In the genomic region with DNA sequence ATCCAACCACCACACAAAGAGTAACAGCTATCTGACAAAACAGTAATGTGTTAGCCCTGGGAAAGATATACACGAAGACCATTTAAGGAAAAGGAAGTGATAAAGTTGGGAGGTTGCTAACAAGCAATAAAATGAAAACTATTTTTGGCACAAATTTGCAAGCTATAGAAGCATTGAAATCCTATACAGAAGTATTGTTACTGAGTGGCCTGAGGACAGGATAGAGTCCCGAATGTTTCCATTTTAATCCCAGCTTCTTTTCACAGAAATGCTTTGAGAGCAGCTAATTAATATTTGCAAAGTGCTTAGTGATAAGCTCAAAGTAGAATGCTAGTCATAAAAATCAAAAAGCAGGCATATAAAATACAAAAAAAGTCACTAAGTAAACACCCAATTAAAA, we compare ENCODE assay signal across 19 cellular contexts. TPM values are rescaled to one million over a fixed set of nuclear protein-coding genes. Genes with fewer than 3 reads are reported as not detected.
DNase-seq lines count a peak whose midpoint lies in the region; ATAC-seq, FAIRE-seq and TF ChIP-seq lines count a peak whose summit lies in the region.
"Had no signal": no experiment of that assay in that cellular context is flagged by ENCODE, and none has a peak within 500 bp of the region (broad histone marks: within the 10 kb centered on the region; RNA-seq: fewer than 3 reads in every experiment).

No MANE protein-coding gene starts in this region.

- H2AFZ ChIP-seq in K562 (ENCODE audit: low read depth, low read length), result no peak overlapping the region
- H2AFZ ChIP-seq: GM23248 had no signal

- TF ChIP-seq POLR2A in K562 (conservative IDR thresholded peaks at IDR 0.05) (no peak), suprapubic skin (IDR thresholded peaks at IDR 0.05) (no peak)

- no peak overlapping the region for H3K4me2 ChIP-seq in K562 (ENCODE audit: insufficient read depth, low read length)

- H3K36me3 ChIP-seq in K562 (ENCODE audit: control insufficient read depth, insufficient read depth, low read length) (peaks cover 68% of the 10 kb centered on the region; the same call in 2 of the 3 replicates), suprapubic skin (peaks cover 8% of the 10 kb centered on the region)
- H3K36me3 ChIP-seq: Peyer's patch had no signal

- H3K36me3 Mint-ChIP-seq in activated CD4-positive, alpha-beta T cell treated with anti-CD3 and anti-CD28 coated beads, Interleukin-2, amount 10 ng/mL, durations not matched to agents 24 days and 14 days (ENCODE audit: low read depth), result peaks cover 33% of the 10 kb centered on the region

- no peaks in the 10 kb centered on the region for H3K27me3 ChIP-seq in K562 (ENCODE audit: control insufficient read depth in 2 of 2, insufficient read depth in 2 of 2, low read length in 2 of 2)
- H3K27me3 ChIP-seq in suprapubic skin, result no peaks in the 10 kb centered on the region
- H3K27me3 ChIP-seq: Peyer's patch had no signal

- H3K4me1 Mint-ChIP-seq in activated CD4-positive, alpha-beta T cell treated with anti-CD3 and anti-CD28 coated beads, Interleukin-2, amount 10 ng/mL, durations not matched to agents 24 days and 14 days, result no peaks in the 10 kb centered on the region

- ATAC-seq in K562 (no peak), GM18519 (IDR thresholded peaks at IDR 0.05; ENCODE audit: low FRiP score, unreplicated experiment) (no peak)
- ATAC-seq: SK-N-SH treated with all-trans-retinoic acid at 6 μM for 48 hours had no signal

- no peak for TF ChIP-seq RAD21 in K562 (CRISPR knock-in tag; conservative IDR thresholded peaks at IDR 0.05 in 1 of 2, IDR thresholded peaks at IDR 0.05 in 1 of 2)

- intact Hi-C loops in K562 (cut with micrococcal nuclease), result no loop called here
- intact Hi-C loops in activated CD4-positive, alpha-beta T cell treated with anti-CD3 and anti-CD28 coated beads, Interleukin-2, amount 10 ng/mL, durations not matched to agents 24 days and 14 days (cut with micrococcal nuclease), result no loop called here

- DNase-seq in NOMO-1 (lab: John Stamatoyannopoulos, UW; ENCODE audit: unreplicated experiment in 2 of 2) (peak; percentile 0 to 5), NOMO-1 treated with dmso at 0.1 percent for 144 hours (lab: John Stamatoyannopoulos, UW; ENCODE audit: unreplicated experiment) (no peak), NOMO-1 treated with DMSO at 0.1 percent for 48 hours (lab: John Stamatoyannopoulos, UW; ENCODE audit: unreplicated experiment) (peak; percentile 14), K562 (ENCODE audit: extremely low read depth in 1 of 4, low spot score in 3 of 4) (no peak), suprapubic skin (ENCODE audit: low spot score in 2 of 2) (no peak), NCI-H526 treated with DMSO at 0.1 percent for 48 hours (lab: John Stamatoyannopoulos, UW) (no peak)
- DNase-seq in activated CD4-positive, alpha-beta T cell treated with anti-CD3 and anti-CD28 coated beads, Interleukin-2, amount 10 ng/mL, durations not matched to agents 24 days and 14 days, result no peak
- DNase-seq: GM23248, H7, NCI-H2029, NCI-H2171, NCI-H524, NCI-H774, Peyer's patch, T-helper 2 cell had no signal

- CTCF ChIA-PET in K562 (lab: Yijun Ruan, JAX; ENCODE audit: low intra/inter-chr PET ratio), result no interaction called here

- no TSS peak for BruUV-seq in K562 (replicated peaks; lab: Mats Ljungman, UMichigan)

- H3K79me2 ChIP-seq in K562 (ENCODE audit: control insufficient read depth, insufficient read depth, low read length), result no peaks in the 10 kb centered on the region

- POLR2A ChIA-PET in K562 (lab: Yijun Ruan, JAX), result interaction anchor here (0.8 to 1.1 kb wide), 2 partner anchors 9 to 17 kb away, joined by 3 read pairs; no protein-coding TSS in a partner anchor

- no peak overlapping the region for H3K27ac Mint-ChIP-seq in activated CD4-positive, alpha-beta T cell treated with anti-CD3 and anti-CD28 coated beads, Interleukin-2, amount 10 ng/mL, durations not matched to agents 24 days and 14 days
- H3K27ac Mint-ChIP-seq: IgD-negative memory B cell had no signal

- no peaks in the 10 kb centered on the region for H3K9me1 ChIP-seq in K562 (ENCODE audit: control insufficient read depth, insufficient read depth, low read length)

- H3K4me1 ChIP-seq in K562 (replicated peaks in 1 of 2; ENCODE audit: control insufficient read depth in 2 of 2, insufficient read depth in 2 of 2, low read length in 2 of 2), result peaks cover 0 to 3% of the 10 kb centered on the region in 2 experiments; a peak in 2 of 5 replicates
- H3K4me1 ChIP-seq in suprapubic skin, result no peaks in the 10 kb centered on the region
- H3K4me1 ChIP-seq: Peyer's patch had no signal

- H3K9me3 ChIP-seq in K562 (replicated peaks; ENCODE audit: control insufficient read depth, insufficient read depth, low read depth, low read length) (no peaks in the 10 kb centered on the region), suprapubic skin (no peaks in the 10 kb centered on the region)
- H3K9me3 ChIP-seq: Peyer's patch had no signal

- H3K27me3 Mint-ChIP-seq in activated CD4-positive, alpha-beta T cell treated with anti-CD3 and anti-CD28 coated beads, Interleukin-2, amount 10 ng/mL, durations not matched to agents 24 days and 14 days, result no peaks in the 10 kb centered on the region
- H3K27me3 Mint-ChIP-seq: IgD-negative memory B cell had no signal

- H4K20me1 ChIP-seq in K562 (replicated peaks; ENCODE audit: control insufficient read depth, insufficient read depth, low read length), result no peaks in the 10 kb centered on the region

- no peak overlapping the region for H3K4me3 Mint-ChIP-seq in activated CD4-positive, alpha-beta T cell treated with anti-CD3 and anti-CD28 coated beads, Interleukin-2, amount 10 ng/mL, durations not matched to agents 24 days and 14 days
- H3K4me3 Mint-ChIP-seq: IgD-negative memory B cell had no signal

- FAIRE-seq in K562 (lab: Jason Lieb, UNC), result no peak
- FAIRE-seq: GM18507 had no signal

- H3K9me3 Mint-ChIP-seq in activated CD4-positive, alpha-beta T cell treated with anti-CD3 and anti-CD28 coated beads, Interleukin-2, amount 10 ng/mL, durations not matched to agents 24 days and 14 days, result no peaks in the 10 kb centered on the region

- H3K27ac ChIP-seq in K562 (ENCODE audit: extremely low read depth, low read depth, low read length) (no peak overlapping the region), suprapubic skin (no peak overlapping the region)
- H3K27ac ChIP-seq: GM23248, Peyer's patch had no signal

- in situ Hi-C loops in K562 (cut with MboI), result no loop called here

- H3K4me3 ChIP-seq in K562 (no peak overlapping the region), suprapubic skin (no peak overlapping the region)
- H3K4me3 ChIP-seq: GM23248, Peyer's patch had no signal

- 50% methylated on average over 2 of the region's 2 CpGs for WGBS in K562 (ENCODE audit: insufficient coverage, low coverage, missing lambda C conversion rate)
- 53% methylated on average over 2 of the region's 2 CpGs for WGBS in suprapubic skin

- TF ChIP-seq EP300 in K562 (IDR thresholded peaks at IDR 0.05; ENCODE audit: low read length) (no peak), suprapubic skin (IDR thresholded peaks at IDR 0.05) (no peak)

- TF ChIP-seq CTCF in K562 (IDR thresholded peaks at IDR 0.05 in 2 of 3, conservative IDR thresholded peaks at IDR 0.05 in 1 of 3; ENCODE audit: insufficient read depth in 2 of 3, low read depth in 1 of 3, low read length in 3 of 3) (no peak), suprapubic skin (IDR thresholded peaks at IDR 0.05) (no peak)

- no peak overlapping the region for H3K9ac ChIP-seq in K562 (ENCODE audit: insufficient read depth in 1 of 2, low read depth in 2 of 2, low read length in 2 of 2)
- H3K9ac ChIP-seq: GM23248 had no signal

TF ChIP-seq in K562, 482 proteins besides CTCF, POLR2A, EP300 and RAD21 (continues in another document):
- TF ChIP-seq, protein P1, sequence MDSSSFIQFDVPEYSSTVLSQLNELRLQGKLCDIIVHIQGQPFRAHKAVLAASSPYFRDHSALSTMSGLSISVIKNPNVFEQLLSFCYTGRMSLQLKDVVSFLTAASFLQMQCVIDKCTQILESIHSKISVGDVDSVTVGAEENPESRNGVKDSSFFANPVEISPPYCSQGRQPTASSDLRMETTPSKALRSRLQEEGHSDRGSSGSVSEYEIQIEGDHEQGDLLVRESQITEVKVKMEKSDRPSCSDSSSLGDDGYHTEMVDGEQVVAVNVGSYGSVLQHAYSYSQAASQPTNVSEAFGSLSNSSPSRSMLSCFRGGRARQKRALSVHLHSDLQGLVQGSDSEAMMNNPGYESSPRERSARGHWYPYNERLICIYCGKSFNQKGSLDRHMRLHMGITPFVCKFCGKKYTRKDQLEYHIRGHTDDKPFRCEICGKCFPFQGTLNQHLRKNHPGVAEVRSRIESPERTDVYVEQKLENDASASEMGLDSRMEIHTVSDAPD (CRISPR knock-in tag; IDR thresholded peaks at IDR 0.05), result no peak
- TF ChIP-seq ZNF740 (CRISPR knock-in tag; IDR thresholded peaks at IDR 0.05) (no peak), ZNF740 (tag; IDR thresholded peaks at IDR 0.05) (no peak)

RNA-seq across cellular contexts. Expression of gene RAD18, which starts 51.5 kb away (rescaled TPM):
- 50.6 and 94.1 TPM in 2 replicates for total RNA-seq in K562 (2011; cell fraction: chromatin; rRNA removed; ENCODE audit: low replicate concordance)
- 25.5 and 27.8 TPM in 2 replicates for total RNA-seq in K562 (2011; cell fraction: nucleolus; rRNA removed)
- 43.8 and 68.4 TPM in 2 replicates for total RNA-seq in K562 (2011; cell fraction: nucleoplasm; rRNA removed)
- total RNA-seq in K562 (2014; rRNA removed), result 20.1 and 26.7 TPM in 2 replicates
- total RNA-seq in K562 (2014; rRNA removed; fragmentation: Illumina TruSeq; extraction: Trizol), result 43.4 and 47.6 TPM in 2 replicates
- total RNA-seq in K562 (2015; rRNA removed; fragmentation: Illumina TruSeq; extraction: Trizol), result 31.7 and 34.4 TPM in 2 replicates
- 49.4 and 55.9 TPM in 2 replicates for total RNA-seq in K562 (2021)
- 33.2 and 46.3 TPM in 2 replicates for polyA plus RNA-seq in K562 (2011; rRNA removed)
- polyA plus RNA-seq in K562 (2011; cell fraction: cytosol; rRNA removed), result 30.6 and 34.2 TPM in 2 replicates
- polyA plus RNA-seq in K562 (2011; cell fraction: nucleus; rRNA removed), result 42.3 and 48.7 TPM in 2 replicates
- 17.6 and 24.0 TPM in 2 replicates for polyA plus RNA-seq in K562 (2012)
- 29.3 and 41.4 TPM in 2 replicates for polyA plus RNA-seq in K562 (2014; fragmentation: Illumina TruSeq; extraction: Trizol)
- 10 to 100 TPM; 19.2 to 23.2 TPM for polyA plus RNA-seq in K562 (2014; fragmentation: Nextera tagmentation; extraction: Ambion mirVana)
- 26.3 and 29.1 TPM in 2 replicates for polyA plus RNA-seq in K562 (2014; rRNA removed)
- 52.2 and 61.5 TPM in 2 replicates for polyA minus RNA-seq in K562 (2011; rRNA and poly(A)+ RNA removed)
- polyA minus RNA-seq in K562 (2011; cell fraction: cytosol; rRNA and poly(A)+ RNA removed), result 17.5 and 21.3 TPM in 2 replicates
- polyA minus RNA-seq in K562 (2011; cell fraction: nucleus; rRNA and poly(A)+ RNA removed), result 72.3 and 83.2 TPM in 2 replicates
- total RNA-seq in suprapubic skin, result 10 to 100 TPM in 1 of 4 donors, 1 to 10 TPM in 3; 4.7 to 15.6 (median 8.5) TPM
- 52.8 and 55.1 TPM in 2 replicates for total RNA-seq in activated CD4-positive, alpha-beta T cell treated with anti-CD3 and anti-CD28 coated beads, Interleukin-2, amount 10 ng/mL, durations not matched to agents 24 days and 14 days

Comparison
In these comparisons a context has a peak if more than half of its experiments do, and no peak if none do; other contexts are left out.
1. DNase-seq: peak in NOMO-1 (2 of 2) and NOMO-1 treated with DMSO at 0.1 percent for 48 hours (single experiment); none in NOMO-1 treated with dmso at 0.1 percent for 144 hours (single experiment), K562 (0 of 4), suprapubic skin (0 of 2), activated CD4-positive, alpha-beta T cell treated with anti-CD3 and anti-CD28 coated beads, Interleukin-2, amount 10 ng/mL, durations not matched to agents 24 days and 14 days (single experiment) and NCI-H526 treated with DMSO at 0.1 percent for 48 hours (single experiment).